10 cellular contexts compared by ENCODE assay signal in the genomic region with DNA sequence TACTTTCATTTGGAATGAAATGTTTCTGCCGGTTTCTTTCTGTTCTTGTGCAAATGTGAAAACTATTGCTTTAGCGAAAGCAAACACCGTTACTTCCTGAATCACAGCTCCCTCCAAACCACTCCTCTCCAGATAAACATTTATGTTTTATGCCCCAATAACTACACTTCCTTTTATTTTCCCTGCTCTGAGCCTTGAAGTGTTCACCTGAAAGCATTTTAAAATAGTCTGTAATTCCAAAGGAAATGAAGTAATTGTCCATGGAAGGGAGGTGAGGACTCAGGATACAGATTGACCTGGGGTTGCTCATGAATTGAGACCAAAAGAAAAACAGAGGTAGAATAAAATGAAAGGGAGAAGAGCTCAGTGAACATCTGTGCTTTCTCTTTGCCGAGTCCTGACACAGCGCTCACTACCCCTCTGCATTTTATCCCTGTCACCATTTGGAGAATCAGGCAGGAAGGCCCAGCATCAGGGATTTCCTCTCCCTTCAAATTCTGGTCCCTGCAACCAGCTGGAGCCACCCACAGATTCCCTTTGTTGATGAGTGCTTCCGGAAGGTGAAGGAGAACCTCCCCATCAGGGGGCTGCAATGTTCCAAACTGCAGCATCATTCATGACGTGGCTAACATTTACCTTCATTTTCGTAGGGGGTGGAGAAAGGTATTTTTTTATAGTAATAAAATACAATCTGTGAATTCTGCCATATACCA.
DNase-seq lines count a peak whose midpoint lies in the region; ATAC-seq, FAIRE-seq and TF ChIP-seq lines count a peak whose summit lies in the region.
"Had no signal": no experiment of that assay in that cellular context is flagged by ENCODE, and none has a peak within 500 bp of the region (broad histone marks: within the 10 kb centered on the region; RNA-seq: fewer than 3 reads in every experiment).

No MANE protein-coding gene starts in this region.

- H3K9ac ChIP-seq in astrocyte (ENCODE audit: low read length): no peak overlapping the region

- no peaks in the 10 kb centered on the region for H3K4me1 ChIP-seq in astrocyte (ENCODE audit: insufficient read depth, low read length)

- TF ChIP-seq CTCF in CD14-positive monocyte (IDR thresholded peaks at IDR 0.05) (no peak), astrocyte (IDR thresholded peaks at IDR 0.05; ENCODE audit: insufficient read depth, low read depth, low read length) (no peak), GM13976 (IDR thresholded peaks at IDR 0.05; ENCODE audit: borderline replicate concordance, control extremely low read depth, extremely low read depth, insufficient read depth, missing control alignments) (no peak)

- peak overlapping the region; percentile 14 for H2AFZ ChIP-seq in astrocyte (ENCODE audit: low read depth, low read length)

- H3K4me1 Mint-ChIP-seq in CD14-positive monocyte (peaks cover 24% of the 10 kb centered on the region), astrocyte (ENCODE audit: low read depth, unreplicated experiment) (peaks cover 14% of the 10 kb centered on the region), naive B cell (peaks cover 24 to 50% (median 34%) of the 10 kb centered on the region in 3 donors)

- intact Hi-C loops in CD14-positive monocyte (cut with micrococcal nuclease): no loop called here

- DNase-seq in CD14-positive monocyte (ENCODE audit: low spot score) (no peak), M059J (ENCODE audit: low read depth) (peak; percentile 40), astrocyte (ENCODE audit: low read depth) (no peak), naive B cell (peak; percentile 14), GM13976 (ENCODE audit: low spot score) (no peak), NK-92 (lab: John Stamatoyannopoulos, UW; ENCODE audit: unreplicated experiment) (no peak)
- DNase-seq in stimulated activated CD4-positive, alpha-beta T cell treated with anti-CD3 and anti-CD28 coated beads, Interleukin-1b, Interleukin-23, amount 100 ng/mL, for 48 hours: no peak
- DNase-seq: activated T-cell treated with anti-CD3 and anti-CD28 coated beads, Interleukin-2, amount 50 U/mL, for 1 hour had no signal

- H3K27me3 Mint-ChIP-seq in CD14-positive monocyte (ENCODE audit: low read depth in 3 of 3) (peaks cover 0 to 2% (median 0%) of the 10 kb centered on the region in 3 donors), astrocyte (ENCODE audit: low read depth, unreplicated experiment) (no peaks in the 10 kb centered on the region), naive B cell (no peaks in the 10 kb centered on the region)

- H3K4me2 ChIP-seq in astrocyte (ENCODE audit: low read length): peak overlapping the region; percentile 49

- H3K27me3 ChIP-seq in astrocyte (ENCODE audit: insufficient read depth, low read length): no peaks in the 10 kb centered on the region

- FAIRE-seq in astrocyte (lab: Jason Lieb, UNC): no peak
- FAIRE-seq: urothelium cell line had no signal

- no peak overlapping the region for H3K4me3 ChIP-seq in astrocyte (ENCODE audit: insufficient read depth, low read depth, low read length)

- H3K9me3 Mint-ChIP-seq in CD14-positive monocyte: no peaks in the 10 kb centered on the region
- H3K9me3 Mint-ChIP-seq in astrocyte (ENCODE audit: unreplicated experiment): no peaks in the 10 kb centered on the region
- H3K9me3 Mint-ChIP-seq in naive B cell: no peaks in the 10 kb centered on the region

- no peaks in the 10 kb centered on the region for H3K9me3 ChIP-seq in astrocyte (ENCODE audit: insufficient read depth, low read depth, low read length)

- H4K20me1 ChIP-seq in astrocyte (ENCODE audit: insufficient read depth, low read length): no peaks in the 10 kb centered on the region

- peak overlapping the region in 6 of 7 donors; percentile 0 to 76 (median 56) for H3K27ac Mint-ChIP-seq in CD14-positive monocyte
- H3K27ac Mint-ChIP-seq in astrocyte (ENCODE audit: unreplicated experiment): no peak overlapping the region
- H3K27ac Mint-ChIP-seq in naive B cell: peak overlapping the region; percentile 87 to 93 (median 90)

- ATAC-seq in naive B cell (ENCODE audit: low read depth in 2 of 2) (peak; percentile 60 to 61), GM21381 (IDR thresholded peaks at IDR 0.05; ENCODE audit: unreplicated experiment) (no peak)

- peak overlapping the region; percentile 24 to 73 for H3K4me3 Mint-ChIP-seq in CD14-positive monocyte
- no peak overlapping the region for H3K4me3 Mint-ChIP-seq in astrocyte (ENCODE audit: unreplicated experiment)
- H3K4me3 Mint-ChIP-seq in naive B cell: peak overlapping the region; percentile 60 to 89 (median 82)

- no peaks in the 10 kb centered on the region for H3K36me3 ChIP-seq in astrocyte (ENCODE audit: insufficient read depth, low read length)

- H3K36me3 Mint-ChIP-seq in CD14-positive monocyte (no peaks in the 10 kb centered on the region), astrocyte (ENCODE audit: low read depth, unreplicated experiment) (no peaks in the 10 kb centered on the region), naive B cell (no peaks in the 10 kb centered on the region)

- H3K27ac ChIP-seq in astrocyte (ENCODE audit: low read depth, low read length): no peak overlapping the region

- in situ Hi-C loops in GM13976 (cut with MboI; ENCODE audit: low sequenced_read_pairs, unreplicated experiment): no loop called here

- H3K79me2 ChIP-seq in astrocyte (ENCODE audit: insufficient read depth, low read length): no peaks in the 10 kb centered on the region

Comparison
In these comparisons a context has a peak if more than half of its experiments do, and no peak if none do; other contexts are left out.
1. DNase-seq: peak in M059J (single experiment) and naive B cell (single experiment); none in CD14-positive monocyte (single experiment), astrocyte (single experiment), GM13976 (single experiment), NK-92 (single experiment) and stimulated activated CD4-positive, alpha-beta T cell treated with anti-CD3 and anti-CD28 coated beads, Interleukin-1b, Interleukin-23, amount 100 ng/mL, for 48 hours (single experiment).